8 cellular contexts compared by ENCODE assay signal in the genomic region with DNA sequence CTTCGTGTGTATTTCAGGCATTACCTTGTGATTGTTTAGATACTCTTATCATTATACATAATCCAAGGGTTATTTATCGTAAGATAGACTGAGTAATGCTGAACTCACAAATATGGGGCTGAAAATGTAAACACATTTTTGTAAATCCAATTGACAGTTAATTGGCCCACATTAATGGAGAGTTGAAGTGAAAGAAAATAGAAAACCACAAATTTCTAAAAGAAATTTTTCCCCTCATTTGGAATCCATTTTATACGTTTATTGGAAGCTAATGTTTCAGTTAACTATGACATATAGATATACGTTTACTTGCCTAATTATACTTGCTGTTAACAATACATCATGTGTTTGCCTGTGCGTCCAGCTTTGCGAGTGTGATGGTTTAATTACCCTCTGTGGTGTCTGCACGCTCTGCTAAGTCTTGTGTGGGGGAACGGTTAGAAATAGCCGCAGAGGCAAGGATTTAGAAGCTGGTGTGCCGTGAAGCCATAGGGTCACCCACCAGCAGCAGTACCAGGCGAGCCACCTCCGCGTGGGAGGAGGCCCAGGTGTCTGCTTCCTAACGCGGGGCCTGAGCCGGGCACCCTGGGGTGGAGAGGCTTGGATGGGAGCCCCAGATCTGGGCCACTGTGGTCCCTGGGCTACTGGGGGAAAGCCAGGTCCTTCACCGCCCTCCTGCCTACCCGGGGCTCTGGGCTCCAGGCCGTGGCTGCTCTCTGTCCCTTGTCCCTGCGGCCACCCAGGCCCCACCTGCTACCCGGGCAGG. TPM values are rescaled to one million over a fixed set of nuclear protein-coding genes. Genes with fewer than 3 reads are reported as not detected.
DNase-seq lines count a peak whose midpoint lies in the region; ATAC-seq and TF ChIP-seq lines count a peak whose summit lies in the region.

No MANE protein-coding gene starts in this region.

- TF ChIP-seq POLR2A in vagina (IDR thresholded peaks at IDR 0.05): no peak

- H3K4me1 Mint-ChIP-seq in stimulated activated naive CD8-positive, alpha-beta T cell treated with anti-CD3 and anti-CD28 coated beads, Interleukin-15, Interleukin-2, amounts not matched to agents 100 ng/mL and 50 ng/mL, for 24 hours (ENCODE audit: low read depth): peaks cover 71% of the 10 kb centered on the region
- H3K4me1 Mint-ChIP-seq in mesothelial cell of epicardium: peaks cover 72% of the 10 kb centered on the region

- H3K4me3 Mint-ChIP-seq in stimulated activated naive CD8-positive, alpha-beta T cell treated with anti-CD3 and anti-CD28 coated beads, Interleukin-15, Interleukin-2, amounts not matched to agents 100 ng/mL and 50 ng/mL, for 24 hours: peak overlapping the region; percentile 86
- peak overlapping the region; percentile 53 for H3K4me3 Mint-ChIP-seq in mesothelial cell of epicardium

- no peak for TF ChIP-seq CTCF in mesothelial cell of epicardium (IDR thresholded peaks at IDR 0.05; ENCODE audit: unreplicated experiment)
- no peak for TF ChIP-seq CTCF in vagina (IDR thresholded peaks at IDR 0.05)

- ATAC-seq in stimulated activated naive CD8-positive, alpha-beta T cell treated with anti-CD3 and anti-CD28 coated beads, Interleukin-15, Interleukin-2, amounts not matched to agents 100 U/mL and 50 U/mL, for 24 hours: no peak
- ATAC-seq in activated CD4-positive, CD25-positive, alpha-beta regulatory T cell treated with anti-CD3 and anti-CD28 coated beads, Interleukin-2, amount 50 U/mL, for 24 hours: no peak
- ATAC-seq in HG03095 (IDR thresholded peaks at IDR 0.05; ENCODE audit: unreplicated experiment): no peak

- H3K36me3 Mint-ChIP-seq in stimulated activated naive CD8-positive, alpha-beta T cell treated with anti-CD3 and anti-CD28 coated beads, Interleukin-15, Interleukin-2, amounts not matched to agents 100 ng/mL and 50 ng/mL, for 24 hours (ENCODE audit: low read depth): no peaks in the 10 kb centered on the region
- no peaks in the 10 kb centered on the region for H3K36me3 Mint-ChIP-seq in mesothelial cell of epicardium

- no peaks in the 10 kb centered on the region for H3K27me3 ChIP-seq in vagina

- peak overlapping the region; percentile 36 to 41 for H3K4me3 ChIP-seq in vagina

- H3K27ac ChIP-seq in vagina: peak overlapping the region; percentile 89

- no peaks in the 10 kb centered on the region for H3K9me3 ChIP-seq in vagina

- intact Hi-C loops in vagina (cut with DNase I): no loop called here

- peak overlapping the region; percentile 93 for H3K27ac Mint-ChIP-seq in stimulated activated naive CD8-positive, alpha-beta T cell treated with anti-CD3 and anti-CD28 coated beads, Interleukin-15, Interleukin-2, amounts not matched to agents 100 ng/mL and 50 ng/mL, for 24 hours
- H3K27ac Mint-ChIP-seq in mesothelial cell of epicardium: peak overlapping the region; percentile 93

- DNase-seq in stimulated activated naive CD8-positive, alpha-beta T cell treated with anti-CD3 and anti-CD28 coated beads, Interleukin-15, Interleukin-2, amounts not matched to agents 100 U/mL and 50 U/mL, for 24 hours: no peak
- peak; percentile 16 for DNase-seq in astrocyte of the hippocampus (ENCODE audit: low read depth, low spot score)
- no peak for DNase-seq in mesothelial cell of epicardium (ENCODE audit: low spot score in 2 of 2, unreplicated experiment in 2 of 2)
- no peak for DNase-seq in vagina (ENCODE audit: extremely low spot score in 2 of 2)
- DNase-seq in AG20443 (ENCODE audit: low spot score): no peak

- H3K9me3 Mint-ChIP-seq in stimulated activated naive CD8-positive, alpha-beta T cell treated with anti-CD3 and anti-CD28 coated beads, Interleukin-15, Interleukin-2, amounts not matched to agents 100 ng/mL and 50 ng/mL, for 24 hours: no peaks in the 10 kb centered on the region
- H3K9me3 Mint-ChIP-seq in mesothelial cell of epicardium: no peaks in the 10 kb centered on the region

- H3K4me1 ChIP-seq in vagina: peaks cover 89% of the 10 kb centered on the region

- H3K36me3 ChIP-seq in vagina: no peaks in the 10 kb centered on the region

- no peaks in the 10 kb centered on the region for H3K27me3 Mint-ChIP-seq in stimulated activated naive CD8-positive, alpha-beta T cell treated with anti-CD3 and anti-CD28 coated beads, Interleukin-15, Interleukin-2, amounts not matched to agents 100 ng/mL and 50 ng/mL, for 24 hours
- H3K27me3 Mint-ChIP-seq in mesothelial cell of epicardium (ENCODE audit: low read depth): no peaks in the 10 kb centered on the region

RNA-seq across cellular contexts. Expression of a gene that starts 38.0 kb away (rescaled TPM):
- total RNA-seq in mesothelial cell of epicardium (48.6 to 50.6 TPM (median 50.0 TPM) in 3 replicates), vagina (23.3 TPM)

RNA-seq across cellular contexts. Expression of a gene that starts 39.7 kb away (rescaled TPM):
- 47.0 to 52.6 TPM (median 52.1 TPM) in 3 replicates for total RNA-seq in mesothelial cell of epicardium
- total RNA-seq in vagina: 16.0 TPM
